10 cellular contexts compared by ENCODE assay signal in the genomic region with DNA sequence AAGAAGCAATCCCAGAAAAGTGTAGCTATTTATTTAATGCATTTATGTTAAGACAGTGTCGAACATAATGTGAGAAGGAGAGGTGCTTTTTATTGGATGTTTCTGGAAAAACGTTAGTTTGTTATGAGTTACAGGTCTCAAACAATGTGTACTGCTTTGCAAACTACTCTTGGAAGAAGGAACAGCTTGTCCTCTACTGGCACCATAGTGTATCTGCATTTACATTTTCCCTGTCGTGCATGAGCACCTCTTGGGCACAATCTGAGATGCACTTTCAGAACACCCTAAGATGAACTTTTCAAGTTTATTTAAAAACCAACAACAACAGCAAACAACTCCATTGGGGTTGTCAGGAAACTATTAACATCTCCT. TPM values are rescaled to one million over a fixed set of nuclear protein-coding genes. Genes with fewer than 3 reads are reported as not detected.
A peak's percentile ranks its signal among the peaks of the same experiment; 100 is the strongest.
DNase-seq lines count a peak whose midpoint lies in the region; TF ChIP-seq lines count a peak whose summit lies in the region.
"Had no signal": no experiment of that assay in that cellular context is flagged by ENCODE, and none has a peak within 500 bp of the region (broad histone marks: within the 10 kb centered on the region; RNA-seq: fewer than 3 reads in every experiment).

No MANE protein-coding gene starts in this region.

- no peak overlapping the region for H3K4me3 ChIP-seq in AG09309 (ENCODE audit: control insufficient read depth, low read depth, low read length)
- no peak overlapping the region for H3K4me3 ChIP-seq in WERI-Rb-1 (ENCODE audit: low read depth, low read length)
- H3K4me3 ChIP-seq in coronary artery, result no peak overlapping the region
- H3K4me3 ChIP-seq: skin epidermis had no signal

- DNase-seq in AG09309 (ENCODE audit: low read depth), result peak; percentile 42
- peak; percentile 27 for DNase-seq in H4 (ENCODE audit: low spot score)
- DNase-seq in WERI-Rb-1, result no peak
- DNase-seq in kidney tubule cell (ENCODE audit: low spot score), result peak; percentile 47
- DNase-seq in coronary artery (ENCODE audit: low spot score), result no peak
- DNase-seq in ecto neural progenitor cell (ENCODE audit: low spot score), result no peak
- no peak for DNase-seq in stimulated activated naive CD4-positive, alpha-beta T cell treated with Interleukin-2 at 50 U/mL for 16 hours (lab: John Stamatoyannopoulos, UW)
- DNase-seq in foreskin melanocyte, result no peak
- DNase-seq: activated T-cell treated with anti-CD3 and anti-CD28 coated beads, Interleukin-2, amount 50 U/mL, for 4 hours had no signal

- no peaks in the 10 kb centered on the region for H3K36me3 ChIP-seq in WERI-Rb-1

- H3K9me3 ChIP-seq in WERI-Rb-1 (ENCODE audit: severe bottlenecking), result no peaks in the 10 kb centered on the region

- H3K27ac ChIP-seq in WERI-Rb-1, result no peak overlapping the region
- no peak overlapping the region for H3K27ac ChIP-seq in coronary artery
- H3K27ac ChIP-seq: skin epidermis had no signal

- TF ChIP-seq CTCF in AG09309 (IDR thresholded peaks at IDR 0.05; ENCODE audit: control insufficient read depth, insufficient read depth, low read depth, low read length, missing control alignments) (peak; percentile 67), WERI-Rb-1 (IDR thresholded peaks at IDR 0.05; ENCODE audit: low read depth, low read length) (peak; percentile 68), coronary artery (IDR thresholded peaks at IDR 0.05) (no peak)

- no peaks in the 10 kb centered on the region for H3K27me3 ChIP-seq in WERI-Rb-1 (ENCODE audit: insufficient read depth, low read depth, severe bottlenecking)

RNA-seq across cellular contexts. Expression of a gene that starts 22.8 kb away (rescaled TPM):
- total RNA-seq in H4 (2014; rRNA removed; shearing (Covaris generic)), result 1.6 and 3.3 TPM in 2 replicates

RNA-seq across cellular contexts. Expression of a gene that starts 35.5 kb away (rescaled TPM):
- total RNA-seq in H4 (2014; rRNA removed; shearing (Covaris generic)), result 2.3 and 2.8 TPM in 2 replicates

Comparison
In these comparisons a context has a peak if more than half of its experiments do, and no peak if none do; other contexts are left out.
1. DNase-seq: peak in AG09309 (single experiment), H4 (single experiment) and kidney tubule cell (single experiment); none in WERI-Rb-1 (single experiment), coronary artery (single experiment), ecto neural progenitor cell (single experiment), stimulated activated naive CD4-positive, alpha-beta T cell treated with Interleukin-2 at 50 U/mL for 16 hours (single experiment) and foreskin melanocyte (single experiment).